ENCODE assay signal across 33 cellular contexts in genomic region chr7:87872356-87872755, GRCh38. TPM values are rescaled to one million over a fixed set of nuclear protein-coding genes. Genes with fewer than 3 reads are reported as not detected.
"Had no signal": no experiment of that assay in that cellular context is flagged by ENCODE, and none has a peak within 500 bp of the region (broad histone marks: within the 10 kb centered on the region; RNA-seq: fewer than 3 reads in every experiment).

No MANE protein-coding gene starts in this region.

- H3K27ac ChIP-seq: ascending aorta, body of pancreas, Peyer's patch, RWPE1, SJSA1, VCaP had no signal

- H3K9me3 ChIP-seq: body of pancreas, Peyer's patch, SJSA1 had no signal

- ATAC-seq: activated naive CD4-positive, alpha-beta T cell treated with anti-CD3 and anti-CD28 coated beads, Interleukin-2, amount 50 U/mL, for 72 hours; activated naive CD8-positive, alpha-beta T cell treated with anti-CD3 and anti-CD28 coated beads, Interleukin-2, amount 50 U/mL, for 24 hours; activated T-cell treated with anti-CD3 and anti-CD28 coated beads, Interleukin-2, amount 50 U/mL, for 4 hours; body of pancreas; K562; SK-N-SH treated with all-trans-retinoic acid at 6 μM for 48 hours; T-helper 17 cell had no signal

- H3K4me3 Mint-ChIP-seq: activated CD4-positive, alpha-beta memory T cell treated with anti-CD3 and anti-CD28 coated beads for 36 hours; activated CD4-positive, alpha-beta T cell treated with anti-CD3 and anti-CD28 coated beads, Interleukin-2, amount 10 ng/mL, durations not matched to agents 7 days and 5 days; activated naive CD8-positive, alpha-beta T cell treated with anti-CD3 and anti-CD28 coated beads, Interleukin-2, amount 50 U/mL, for 24 hours; activated T-cell treated with anti-CD3 and anti-CD28 coated beads, Interleukin-2, amount 50 U/mL, for 4 hours; T-helper 17 cell had no signal

- H3K36me3 ChIP-seq: ascending aorta had no signal

- H3K27ac Mint-ChIP-seq: activated CD4-positive, alpha-beta memory T cell treated with anti-CD3 and anti-CD28 coated beads for 36 hours; activated CD4-positive, alpha-beta T cell treated with anti-CD3 and anti-CD28 coated beads, Interleukin-2, amount 10 ng/mL, durations not matched to agents 7 days and 5 days; activated naive CD4-positive, alpha-beta T cell treated with anti-CD3 and anti-CD28 coated beads, Interleukin-2, amount 50 U/mL, for 72 hours; activated naive CD8-positive, alpha-beta T cell treated with anti-CD3 and anti-CD28 coated beads, Interleukin-2, amount 50 U/mL, for 24 hours; T-helper 17 cell had no signal

- H3K4me1 ChIP-seq: ascending aorta, Peyer's patch had no signal

- DNase-seq: activated CD4-positive, alpha-beta memory T cell treated with anti-CD3 and anti-CD28 coated beads for 36 hours; activated CD4-positive, alpha-beta T cell treated with anti-CD3 and anti-CD28 coated beads, Interleukin-2, amount 10 ng/mL, durations not matched to agents 7 days and 5 days; activated CD4-positive, CD25-positive, alpha-beta regulatory T cell; activated CD8-positive, alpha-beta memory T cell treated with anti-CD3 and anti-CD28 coated beads for 24 hours; activated effector memory CD4-positive, alpha-beta T cell treated with anti-CD3 and anti-CD28 coated beads, Interleukin-2, amount 50 U/mL, for 16 hours; activated naive CD4-positive, alpha-beta T cell treated with Interleukin-2 at 50 U/mL for 16 hours; activated naive CD8-positive, alpha-beta T cell treated with anti-CD3 and anti-CD28 coated beads, Interleukin-2, amount 50 U/mL, for 24 hours; activated T-cell treated with anti-CD3 and anti-CD28 coated beads, Interleukin-2, amount 50 U/mL, for 4 hours; amniotic stem cell; body of pancreas; central memory CD4-positive, alpha-beta T cell; Karpas-422; NCI-H1048; NCI-H1417 treated with DMSO at 0.1 percent for 48 hours; NCI-H1694; NCI-H2029; NCI-H2107; NCI-H2171 treated with DMSO at 0.1 percent for 48 hours; NCI-H345; NCI-H510A; NCI-H526 treated with DMSO at 0.1 percent for 48 hours; NCI-H82; OCI-M1; Peyer's patch; Right ventricle myocardium superior; T-helper 17 cell had no signal

- H3K27me3 ChIP-seq: ascending aorta, body of pancreas, Peyer's patch, SJSA1 had no signal

- H3K27me3 Mint-ChIP-seq: activated CD4-positive, alpha-beta memory T cell treated with anti-CD3 and anti-CD28 coated beads for 36 hours; activated CD4-positive, alpha-beta T cell treated with anti-CD3 and anti-CD28 coated beads, Interleukin-2, amount 10 ng/mL, durations not matched to agents 7 days and 5 days; activated naive CD8-positive, alpha-beta T cell treated with anti-CD3 and anti-CD28 coated beads, Interleukin-2, amount 50 U/mL, for 24 hours; T-helper 17 cell had no signal

- H3K4me3 ChIP-seq: ascending aorta, body of pancreas, K562, Peyer's patch, SJSA1 had no signal

RNA-seq across cellular contexts. Expression of gene DBF4, which starts 3.9 kb away (rescaled TPM):
- total RNA-seq: ascending aorta had no signal
